ENCODE assay signal across 8 cellular contexts in genomic region chr14:65164068-65164824, GRCh38.
DNase-seq lines count a peak whose midpoint lies in the region; ATAC-seq, FAIRE-seq and TF ChIP-seq lines count a peak whose summit lies in the region.

No MANE protein-coding gene starts in this region.

- peak; percentile 93 for TF ChIP-seq RAD21 in SK-N-SH (IDR thresholded peaks at IDR 0.05; ENCODE audit: low read length)

- H3K27me3 ChIP-seq in SK-N-SH (ENCODE audit: insufficient read depth) (no peaks in the 10 kb centered on the region), lung (ENCODE audit: control insufficient read depth, insufficient read depth) (no peaks in the 10 kb centered on the region)

- no peak overlapping the region for H3K9ac ChIP-seq in SK-N-SH

- ATAC-seq in lung (ENCODE audit: insufficient read depth, low FRiP score): peak; percentile 73
- no peak for ATAC-seq in GM21786 (IDR thresholded peaks at IDR 0.05; ENCODE audit: unreplicated experiment)

- peak overlapping the region in 1 of 2 experiments; percentile 25; a peak in 1 of 4 replicates for H3K4me3 ChIP-seq in SK-N-SH (ENCODE audit: low read depth in 2 of 2, low read length in 1 of 2)
- H3K4me3 ChIP-seq in lung: no peak overlapping the region

- no peaks in the 10 kb centered on the region for H4K20me1 ChIP-seq in SK-N-SH (ENCODE audit: insufficient read depth)

- H3K27ac ChIP-seq in SK-N-SH (ENCODE audit: low read depth in 2 of 2, low read length in 1 of 2) (no peak overlapping the region), lung (ENCODE audit: low read depth in 1 of 2, low read length in 1 of 2) (no peak overlapping the region)

- WGBS in SK-N-SH (ENCODE audit: low lambda C conversion rate): 36% methylated on average over 6 of the region's 6 CpGs
- WGBS in lung, 2 donors: 44 to 50% methylated on average over 6 of the region's 6 CpGs

- H3K9me2 ChIP-seq in SK-N-SH: no peaks in the 10 kb centered on the region

- no peak for TF ChIP-seq EP300 in SK-N-SH (IDR thresholded peaks at IDR 0.05; ENCODE audit: borderline replicate concordance in 1 of 2, low read depth in 1 of 2, low read length in 1 of 2)

- H3K36me3 ChIP-seq in SK-N-SH (replicated peaks in 1 of 2; ENCODE audit: control insufficient read depth in 1 of 2, insufficient read depth in 2 of 2, low read length in 1 of 2) (no peaks in the 10 kb centered on the region), lung (ENCODE audit: control insufficient read depth in 2 of 2, insufficient read depth in 2 of 2, low read length in 2 of 2) (no peaks in the 10 kb centered on the region)

- peak; percentile 42 for FAIRE-seq in urothelium cell line (lab: Jason Lieb, UNC)

- H3K4me2 ChIP-seq in SK-N-SH: no peak overlapping the region

- DNase-seq in NCI-H510A treated with DMSO at 0.1 percent for 48 hours (lab: John Stamatoyannopoulos, UW): peak; percentile 78
- no peak for DNase-seq in NCI-H510A (lab: John Stamatoyannopoulos, UW)
- DNase-seq in SK-N-SH: peak; percentile 63
- peak; percentile 65 for DNase-seq in cerebellum (ENCODE audit: low spot score)
- DNase-seq in lung (ENCODE audit: low spot score): no peak
- DNase-seq in urothelium cell line (ENCODE audit: low spot score): peak; percentile 75

- H3K4me1 ChIP-seq in SK-N-SH (ENCODE audit: control insufficient read depth in 1 of 2, insufficient read depth in 2 of 2, low read depth in 1 of 2, low read length in 1 of 2) (no peaks in the 10 kb centered on the region), lung (ENCODE audit: control insufficient read depth in 2 of 2, insufficient read depth in 2 of 2, low read length in 2 of 2) (no peaks in the 10 kb centered on the region)

- CTCF ChIA-PET in SK-N-SH (lab: Yijun Ruan, JAX): interaction anchor here (0.6 to 4.4 kb wide), 57 partner anchors 9 to 1239 kb away, joined by 3 to 54 read pairs (median 4); partner anchors contain the start of genes FNTB and FUT8

- no peaks in the 10 kb centered on the region for H3K79me2 ChIP-seq in SK-N-SH (ENCODE audit: insufficient read depth)

- POLR2A ChIA-PET in SK-N-SH (lab: Yijun Ruan, JAX): interaction anchor here (0.8 to 1.0 kb wide), 2 partner anchors 247 to 660 kb away, joined by 3 read pairs; no protein-coding TSS in a partner anchor

- H3K9me3 ChIP-seq in SK-N-SH (no peaks in the 10 kb centered on the region), lung (ENCODE audit: control insufficient read depth in 2 of 2, insufficient read depth in 1 of 2, low read length in 1 of 2) (no peaks in the 10 kb centered on the region)

- TF ChIP-seq CTCF in LNCAP (IDR thresholded peaks at IDR 0.05): peak; percentile 74
- TF ChIP-seq CTCF in SK-N-SH (IDR thresholded peaks at IDR 0.05): peak; percentile 88
- TF ChIP-seq CTCF in lung (IDR thresholded peaks at IDR 0.05; ENCODE audit: control extremely low read depth, extremely low read depth): peak; percentile 47

- H2AFZ ChIP-seq in SK-N-SH (ENCODE audit: low read depth): no peak overlapping the region

- no peaks in the 10 kb centered on the region for H3F3A ChIP-seq in SK-N-SH (replicated peaks; ENCODE audit: insufficient read depth)

TF ChIP-seq in SK-N-SH, 30 proteins besides CTCF, POLR2A, EP300 and RAD21:
- TF ChIP-seq MEF2A (IDR thresholded peaks at IDR 0.05; ENCODE audit: borderline replicate concordance, low read depth) (no peak), YY1 (IDR thresholded peaks at IDR 0.05; ENCODE audit: low read depth) (no peak), SMC3 (IDR thresholded peaks at IDR 0.05; ENCODE audit: low read depth, low read length) (peak; percentile 67), FOXJ3 (CRISPR knock-in tag; IDR thresholded peaks at IDR 0.05) (no peak), GABPA (IDR thresholded peaks at IDR 0.05; ENCODE audit: low read depth) (no peak)
- TF ChIP-seq, protein P1, sequence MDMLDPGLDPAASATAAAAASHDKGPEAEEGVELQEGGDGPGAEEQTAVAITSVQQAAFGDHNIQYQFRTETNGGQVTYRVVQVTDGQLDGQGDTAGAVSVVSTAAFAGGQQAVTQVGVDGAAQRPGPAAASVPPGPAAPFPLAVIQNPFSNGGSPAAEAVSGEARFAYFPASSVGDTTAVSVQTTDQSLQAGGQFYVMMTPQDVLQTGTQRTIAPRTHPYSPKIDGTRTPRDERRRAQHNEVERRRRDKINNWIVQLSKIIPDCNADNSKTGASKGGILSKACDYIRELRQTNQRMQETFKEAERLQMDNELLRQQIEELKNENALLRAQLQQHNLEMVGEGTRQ (IDR thresholded peaks at IDR 0.05; ENCODE audit: borderline replicate concordance, low read depth, low read length): no peak

Comparison
In these comparisons a context has a peak if more than half of its experiments do, and no peak if none do; other contexts are left out.
1. DNase-seq: peak in NCI-H510A treated with DMSO at 0.1 percent for 48 hours (single experiment), SK-N-SH (single experiment), cerebellum (single experiment) and urothelium cell line (single experiment); none in NCI-H510A (single experiment) and lung (single experiment).
2. Peak in every context shown above with its lines, with median percentiles within 50 percentile points of each other: CTCF ChIP-seq.